Comparison of ENCODE assay signal across 15 cellular contexts in genomic region chr19:10724573-10725071, GRCh38. TPM values are rescaled to one million over a fixed set of nuclear protein-coding genes. Genes with fewer than 3 reads are reported as not detected.
A peak's percentile ranks its signal among the peaks of the same experiment; 100 is the strongest.
DNase-seq lines count a peak whose midpoint lies in the region; ATAC-seq and TF ChIP-seq lines count a peak whose summit lies in the region.
"Had no signal": no experiment of that assay in that cellular context is flagged by ENCODE, and none has a peak within 500 bp of the region (broad histone marks: within the 10 kb centered on the region; RNA-seq: fewer than 3 reads in every experiment).

No MANE protein-coding gene starts in this region.

- peaks cover 3 to 10% of the 10 kb centered on the region in 2 donors for H3K36me3 Mint-ChIP-seq in activated T-cell treated with anti-CD3 and anti-CD28 coated beads, Interleukin-2, amount 50 U/mL, for 72 hours (ENCODE audit: insufficient read depth in 2 of 2)
- H3K36me3 Mint-ChIP-seq in WTC11 = peaks cover 3% of the 10 kb centered on the region; the same call in 1 of the 2 replicates

- peaks cover 50% of the 10 kb centered on the region for H3K4me1 Mint-ChIP-seq in activated T-cell treated with anti-CD3 and anti-CD28 coated beads, Interleukin-2, amount 50 U/mL, for 72 hours (ENCODE audit: low read depth)
- H3K4me1 Mint-ChIP-seq in WTC11 = peaks cover 5% of the 10 kb centered on the region

- CTCF ChIA-PET in WTC11 (lab: Charles Lee) = interaction anchor here (0.6 to 1.9 kb wide), 3 partner anchors 33 to 140 kb away, joined by 5 to 8 read pairs (median 5); no protein-coding TSS in a partner anchor

- intact Hi-C loops in transverse colon (cut with DNase I; ENCODE audit: low total_unique reads) = no loop called here

- H4K8ac ChIP-seq in neuronal stem cell (ENCODE audit: low read depth, low read length) = no peak overlapping the region

- POLR2A ChIA-PET in WTC11 (lab: Charles Lee) = interaction anchor here (0.6 kb wide), 1 partner anchor 28 kb away, joined by 3 read pairs; no protein-coding TSS in a partner anchor

- H3K36me3 ChIP-seq in hepatocyte (replicated peaks; ENCODE audit: insufficient read depth, low read depth) (no peaks in the 10 kb centered on the region), transverse colon (no peaks in the 10 kb centered on the region), neuronal stem cell (replicated peaks in 1 of 2; ENCODE audit: control insufficient read depth in 2 of 2, insufficient read depth in 2 of 2, low read length in 2 of 2) (peaks cover 7 to 26% of the 10 kb centered on the region in 2 donors)
- H3K36me3 ChIP-seq: right lobe of liver, thoracic aorta had no signal

- no peak overlapping the region for H3K23ac ChIP-seq in neuronal stem cell (ENCODE audit: low read depth, low read length, poor library complexity)

- H2BK15ac ChIP-seq in neuronal stem cell (ENCODE audit: low read length) = no peak overlapping the region

- peak overlapping the region; percentile 76 for H3K27ac ChIP-seq in hepatocyte
- H3K27ac ChIP-seq in transverse colon = peak overlapping the region; percentile 10 to 79 (median 46)
- H3K27ac ChIP-seq in neuronal stem cell (replicated peaks; ENCODE audit: low read length) = no peak overlapping the region
- H3K27ac ChIP-seq: A549, right lobe of liver had no signal

- H3K14ac ChIP-seq in neuronal stem cell (ENCODE audit: low read length) = no peak overlapping the region

- H3K27ac Mint-ChIP-seq in activated T-cell treated with anti-CD3 and anti-CD28 coated beads, Interleukin-2, amount 50 U/mL, for 72 hours = peak overlapping the region; percentile 5
- H3K27ac Mint-ChIP-seq in WTC11 = 0 out of 2 replicates have a peak overlapping the region, but pooled peaks have one; percentile 42

- H2AFZ ChIP-seq in hepatocyte (no peak overlapping the region), neuronal stem cell (ENCODE audit: low read length) (no peak overlapping the region)

- H3K27me3 Mint-ChIP-seq in activated T-cell treated with anti-CD3 and anti-CD28 coated beads, Interleukin-2, amount 50 U/mL, for 72 hours (ENCODE audit: low read depth) = no peaks in the 10 kb centered on the region
- H3K27me3 Mint-ChIP-seq in WTC11 (ENCODE audit: low read depth) = no peaks in the 10 kb centered on the region

- no peaks in the 10 kb centered on the region for H3K9me3 ChIP-seq in hepatocyte (ENCODE audit: low read depth)
- no peaks in the 10 kb centered on the region for H3K9me3 ChIP-seq in transverse colon
- no peaks in the 10 kb centered on the region for H3K9me3 ChIP-seq in neuronal stem cell (replicated peaks in 1 of 2; ENCODE audit: control insufficient read depth in 2 of 2, insufficient read depth in 1 of 2, low read depth in 1 of 2, low read length in 2 of 2)
- H3K9me3 ChIP-seq: A549, mucosa of descending colon, right lobe of liver, thoracic aorta had no signal

- WGBS in hepatocyte (ENCODE audit: low lambda C conversion rate, missing lambda C conversion rate) = 60% methylated on average over 12 of the region's 12 CpGs
- 67% methylated on average over 12 of the region's 12 CpGs; no CpG with 5 or more reads in 1 of the 2 donors for WGBS in transverse colon (ENCODE audit: low coverage in 1 of 2), 2 donors
- WGBS in neuronal stem cell (ENCODE audit: extremely low coverage in 2 of 2, insufficient read length in 2 of 2, insufficient replicate concordance in 1 of 2), 2 donors = no CpG with 5 or more reads among the region's 12 CpGs

- H3K9me3 Mint-ChIP-seq in activated T-cell treated with anti-CD3 and anti-CD28 coated beads, Interleukin-2, amount 50 U/mL, for 72 hours = no peaks in the 10 kb centered on the region
- H3K9me3 Mint-ChIP-seq in WTC11 = no peaks in the 10 kb centered on the region

- H4K20me1 ChIP-seq in hepatocyte (ENCODE audit: insufficient read depth, poor library complexity, severe bottlenecking) = peaks cover 82% of the 10 kb centered on the region

- no peak overlapping the region for H2BK5ac ChIP-seq in neuronal stem cell (ENCODE audit: low read length)

- H2BK120ac ChIP-seq in neuronal stem cell (ENCODE audit: low read depth, low read length) = no peak overlapping the region

- H3K4me1 ChIP-seq in hepatocyte (ENCODE audit: insufficient read depth) = peaks cover 12% of the 10 kb centered on the region
- H3K4me1 ChIP-seq in transverse colon = peaks cover 34 to 88% (median 69%) of the 10 kb centered on the region in 4 donors
- peaks cover under 1 to 2% of the 10 kb centered on the region in 2 donors for H3K4me1 ChIP-seq in neuronal stem cell (ENCODE audit: control insufficient read depth in 2 of 2, insufficient read depth in 1 of 2, low read depth in 1 of 2, low read length in 2 of 2)

- peaks cover 16% of the 10 kb centered on the region for H3K79me1 ChIP-seq in neuronal stem cell (ENCODE audit: low read depth, low read length)

- TF ChIP-seq CTCF in WTC11 (IDR thresholded peaks at IDR 0.05) = no peak
- no peak for TF ChIP-seq CTCF in hepatocyte (IDR thresholded peaks at IDR 0.05; ENCODE audit: poor library complexity)
- TF ChIP-seq CTCF in transverse colon (IDR thresholded peaks at IDR 0.05) = no peak

- H3K27me3 ChIP-seq in hepatocyte = no peaks in the 10 kb centered on the region
- no peaks in the 10 kb centered on the region for H3K27me3 ChIP-seq in transverse colon
- no peaks in the 10 kb centered on the region for H3K27me3 ChIP-seq in neuronal stem cell (ENCODE audit: control insufficient read depth in 3 of 3, insufficient read depth in 3 of 3, low read depth in 1 of 3, low read length in 3 of 3)
- H3K27me3 ChIP-seq: right lobe of liver had no signal

- no peak overlapping the region for H3K9ac ChIP-seq in neuronal stem cell (ENCODE audit: low read depth, low read length, poor library complexity)

- no peak for DNase-seq in activated T-cell treated with anti-CD3 and anti-CD28 coated beads, Interleukin-2, amount 50 U/mL, for 72 hours
- no peak for DNase-seq in activated T-cell treated with anti-CD3 and anti-CD28 coated beads, Interleukin-2, amount 50 U/mL, for 48 hours
- DNase-seq in WTC11 (ENCODE audit: low spot score) (no peak), hepatocyte (ENCODE audit: low spot score) (no peak), transverse colon (no peak), neuronal stem cell (ENCODE audit: low spot score) (no peak), COLO668 (lab: John Stamatoyannopoulos, UW; ENCODE audit: unreplicated experiment) (no peak)
- DNase-seq: activated CD4-positive, CD25-positive, alpha-beta regulatory T cell; KG1; NCI-H1694; right lobe of liver had no signal

- no peak for TF ChIP-seq POLR2A in transverse colon (IDR thresholded peaks at IDR 0.05)

- TF ChIP-seq EP300 in transverse colon (IDR thresholded peaks at IDR 0.05; ENCODE audit: low read depth) = no peak

- H3K18ac ChIP-seq in neuronal stem cell (ENCODE audit: low read length) = no peak overlapping the region

- H4K91ac ChIP-seq in neuronal stem cell (ENCODE audit: low read depth, low read length, poor library complexity) = no peak overlapping the region

- H2BK12ac ChIP-seq in neuronal stem cell (ENCODE audit: low read length) = no peak overlapping the region

- ATAC-seq in activated T-cell treated with anti-CD3 and anti-CD28 coated beads, Interleukin-2, amount 50 U/mL, for 72 hours (replicated peaks in 1 of 2) = no peak
- no peak for ATAC-seq in WTC11
- ATAC-seq in GM21390 (IDR thresholded peaks at IDR 0.05; ENCODE audit: unreplicated experiment) = no peak
- ATAC-seq: A549, mucosa of descending colon, right lobe of liver had no signal

- H2AK5ac ChIP-seq in neuronal stem cell (ENCODE audit: low read depth, low read length) = no peak overlapping the region

- no peak overlapping the region for H3K4me2 ChIP-seq in hepatocyte
- no peak overlapping the region for H3K4me2 ChIP-seq in neuronal stem cell (ENCODE audit: insufficient read depth, low read length, poor library complexity, severe bottlenecking)
- H3K4me2 ChIP-seq: A549 had no signal

- in situ Hi-C loops in transverse colon (cut with MboI; ENCODE audit: low pct_ligation_motif_present in 1 of 4, low pct_unique_long_range_greater_than_20kb in 1 of 4, low sequenced_read_pairs in 3 of 4) = loop anchor here in 2 of 4 donors (25.0 kb wide), 1 partner anchor 138 kb away; the partner anchor contains the start of gene CARM1 (in 2 of the 2)

- no peak overlapping the region for H3K4me3 Mint-ChIP-seq in activated T-cell treated with anti-CD3 and anti-CD28 coated beads, Interleukin-2, amount 50 U/mL, for 72 hours
- H3K4me3 Mint-ChIP-seq in WTC11 = no peak overlapping the region

- peaks cover 100% of the 10 kb centered on the region for H3K79me2 ChIP-seq in hepatocyte

- H3K4ac ChIP-seq in neuronal stem cell (ENCODE audit: low read length) = no peak overlapping the region

- H3K4me3 ChIP-seq in hepatocyte (no peak overlapping the region), transverse colon (no peak overlapping the region), neuronal stem cell (ENCODE audit: low read length in 2 of 2) (no peak overlapping the region)
- H3K4me3 ChIP-seq: A549, mucosa of descending colon, right lobe of liver, thoracic aorta had no signal

- H3K9me2 ChIP-seq in hepatocyte (replicated peaks; ENCODE audit: insufficient read depth) = no peaks in the 10 kb centered on the region

RNA-seq across cellular contexts. Expression of gene DNM2, which starts 6.7 kb away (rescaled TPM):
- total RNA-seq in activated T-cell treated with anti-CD3 and anti-CD28 coated beads, Interleukin-2, amount 50 U/mL, for 72 hours = 100 to 1,000 TPM; 241 to 266 TPM
- total RNA-seq in WTC11 (2021) (120 to 131 TPM (median 123 TPM) in 3 replicates), hepatocyte (87.9 and 93.9 TPM in 2 replicates), transverse colon (1,000 to 10,000 TPM in 1 of 4 donors, 100 to 1,000 TPM in 3; 469 to 1,152 (median 585) TPM)
- polyA plus RNA-seq in hepatocyte = 130 and 132 TPM in 2 replicates
- polyA plus RNA-seq in neuronal stem cell (2013, experiment 1 of 2) = 49.9 TPM
- 49.9 TPM for polyA plus RNA-seq in neuronal stem cell (2013, experiment 2 of 2)

RNA-seq across cellular contexts. Expression of gene QTRT1, which starts 23.4 kb away (rescaled TPM):
- 10 to 100 TPM; 48.9 to 49.5 TPM for total RNA-seq in activated T-cell treated with anti-CD3 and anti-CD28 coated beads, Interleukin-2, amount 50 U/mL, for 72 hours
- 67.6 to 72.6 TPM (median 69.6 TPM) in 3 replicates for total RNA-seq in WTC11 (2021)
- 19.5 and 21.7 TPM in 2 replicates for total RNA-seq in hepatocyte
- polyA plus RNA-seq in hepatocyte = 52.8 and 67.7 TPM in 2 replicates
- 100 to 1,000 TPM in 1 of 4 donors, 10 to 100 TPM in 3; 28.5 to 201 (median 39.9) TPM for total RNA-seq in transverse colon
- polyA plus RNA-seq in neuronal stem cell (2013, experiment 1 of 2) = 17.9 TPM
- polyA plus RNA-seq in neuronal stem cell (2013, experiment 2 of 2) = 16.9 TPM
